Comparison of ENCODE assay signal across 9 cellular contexts in the genomic region with DNA sequence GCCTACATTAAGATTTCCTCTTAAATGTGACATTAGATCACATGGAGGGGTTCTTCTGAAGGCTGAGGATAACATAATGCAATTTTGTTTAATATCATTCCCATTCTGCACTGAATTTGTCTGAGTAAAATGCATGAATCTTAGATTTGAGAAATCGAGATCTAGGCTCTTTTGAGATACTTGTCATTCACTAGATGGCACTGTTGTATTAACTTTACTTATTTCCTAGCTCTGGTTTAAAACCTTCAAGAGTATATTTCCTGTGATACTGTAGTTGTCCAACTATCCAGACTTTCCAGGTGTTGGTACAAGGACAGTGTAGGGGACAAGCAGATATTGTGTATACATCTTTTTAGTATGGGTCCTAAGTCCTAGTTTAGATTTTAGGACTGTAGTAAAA.
DNase-seq lines count a peak whose midpoint lies in the region; ATAC-seq and TF ChIP-seq lines count a peak whose summit lies in the region.
"Had no signal": no experiment of that assay in that cellular context is flagged by ENCODE, and none has a peak within 500 bp of the region (broad histone marks: within the 10 kb centered on the region; RNA-seq: fewer than 3 reads in every experiment).

No MANE protein-coding gene starts in this region.

- no peak overlapping the region for H3K14ac ChIP-seq in H9 (ENCODE audit: insufficient read depth, low read length)

- no peak overlapping the region for H4K8ac ChIP-seq in H9 (replicated peaks; ENCODE audit: insufficient read length, low read depth, low read length)

- H3K18ac ChIP-seq in H9 (ENCODE audit: insufficient read length, low read depth, low read length): no peak overlapping the region

- intact Hi-C loops in MCF 10A (cut with micrococcal nuclease): loop anchor here (2.0 to 5.0 kb wide), 3 partner anchors 59 to 1675 kb away; no protein-coding TSS in a partner anchor

- H3K36me3 Mint-ChIP-seq in H9 (ENCODE audit: insufficient read depth in 1 of 3, low read depth in 3 of 3): no peaks in the 10 kb centered on the region
- no peaks in the 10 kb centered on the region for H3K36me3 Mint-ChIP-seq in MCF 10A (ENCODE audit: insufficient read depth, unreplicated experiment)
- H3K36me3 Mint-ChIP-seq in neural crest cell (ENCODE audit: low read depth): no peaks in the 10 kb centered on the region
- H3K36me3 Mint-ChIP-seq in activated CD4-positive, alpha-beta memory T cell treated with anti-CD3 and anti-CD28 coated beads, Interleukin-2, amount 10 ng/mL, durations not matched to agents 7 days and 5 days (ENCODE audit: low read depth): no peaks in the 10 kb centered on the region

- no peak overlapping the region for H2BK5ac ChIP-seq in H9 (ENCODE audit: insufficient read length, low read length)

- no peaks in the 10 kb centered on the region for H3K4me1 Mint-ChIP-seq in H9
- H3K4me1 Mint-ChIP-seq in MCF 10A (ENCODE audit: insufficient read depth, unreplicated experiment): no peaks in the 10 kb centered on the region
- H3K4me1 Mint-ChIP-seq in neural crest cell: peaks cover 4% of the 10 kb centered on the region
- no peaks in the 10 kb centered on the region for H3K4me1 Mint-ChIP-seq in activated CD4-positive, alpha-beta memory T cell treated with anti-CD3 and anti-CD28 coated beads, Interleukin-2, amount 10 ng/mL, durations not matched to agents 7 days and 5 days
- H3K4me1 Mint-ChIP-seq: activated B cell treated with CpG ODN at 0.5 μM for 24 hours had no signal

- in situ Hi-C loops in ACHN (cut with HindIII; ENCODE audit: low pct_ligation_motif_present, low pct_unique_long_range_greater_than_20kb, low sequenced_read_pairs): no loop called here

- H4K91ac ChIP-seq in H9 (ENCODE audit: insufficient read length, low read depth, low read length): no peak overlapping the region

- H3K4me2 ChIP-seq in H9 (ENCODE audit: insufficient read depth, insufficient read length, low read length): no peak overlapping the region

- H3K27ac ChIP-seq in H9 (ENCODE audit: insufficient read length, low read depth, low read length): no peak overlapping the region

- no peak overlapping the region for H2BK12ac ChIP-seq in H9 (ENCODE audit: insufficient read length, low read depth, low read length)

- no CpG with 5 or more reads among the region's 1 CpG for WGBS in H9 (ENCODE audit: extremely low coverage, insufficient read length, low lambda C conversion rate)

- CTCF ChIA-PET in MCF 10A (lab: Yijun Ruan, JAX): interaction anchor here (0.6 to 2.6 kb wide), 19 partner anchors 10 to 1675 kb away, joined by 3 to 10 read pairs (median 5); no protein-coding TSS in a partner anchor
- CTCF ChIA-PET in activated CD4-positive, alpha-beta memory T cell treated with anti-CD3 and anti-CD28 coated beads, Interleukin-2, amount 10 ng/mL, durations not matched to agents 7 days and 5 days (lab: Charles Lee): no interaction called here

- no peak overlapping the region for H3K56ac ChIP-seq in H9 (ENCODE audit: insufficient read length, low read depth, low read length)

- H2BK15ac ChIP-seq in H9 (ENCODE audit: low read depth, low read length): no peak overlapping the region

- H3K27me3 Mint-ChIP-seq in H9 (ENCODE audit: low read depth) (peaks cover 3% of the 10 kb centered on the region; the same call in 1 of the 2 replicates), MCF 10A (ENCODE audit: insufficient read depth, unreplicated experiment) (peaks cover 21% of the 10 kb centered on the region), neural crest cell (ENCODE audit: low read depth) (no peaks in the 10 kb centered on the region)
- no peaks in the 10 kb centered on the region for H3K27me3 Mint-ChIP-seq in activated CD4-positive, alpha-beta memory T cell treated with anti-CD3 and anti-CD28 coated beads, Interleukin-2, amount 10 ng/mL, durations not matched to agents 7 days and 5 days
- H3K27me3 Mint-ChIP-seq: activated B cell treated with CpG ODN at 0.5 μM for 24 hours had no signal

- no peaks in the 10 kb centered on the region for H3K9me3 ChIP-seq in H9 (ENCODE audit: control insufficient read depth, low read depth, low read length)

- no peak overlapping the region for H3K27ac Mint-ChIP-seq in H9
- no peak overlapping the region for H3K27ac Mint-ChIP-seq in MCF 10A (ENCODE audit: low read depth, unreplicated experiment)
- no peak overlapping the region for H3K27ac Mint-ChIP-seq in neural crest cell (ENCODE audit: unreplicated experiment)
- no peak overlapping the region for H3K27ac Mint-ChIP-seq in activated CD4-positive, alpha-beta memory T cell treated with anti-CD3 and anti-CD28 coated beads, Interleukin-2, amount 10 ng/mL, durations not matched to agents 7 days and 5 days
- H3K27ac Mint-ChIP-seq: activated B cell treated with CpG ODN at 0.5 μM for 24 hours had no signal

- H3K79me1 ChIP-seq in H9 (ENCODE audit: insufficient read depth, low read depth, low read length, poor library complexity, severe bottlenecking): no peaks in the 10 kb centered on the region

- no peaks in the 10 kb centered on the region for H3K27me3 ChIP-seq in H9 (ENCODE audit: insufficient read depth, low read length)

- ATAC-seq in HG03025 (IDR thresholded peaks at IDR 0.05; ENCODE audit: low FRiP score, unreplicated experiment): no peak

- no peaks in the 10 kb centered on the region for H3K79me2 ChIP-seq in H9 (ENCODE audit: insufficient read depth, low read length)

- POLR2A ChIA-PET in MCF 10A (lab: Yijun Ruan, JAX): no interaction called here
- POLR2A ChIA-PET in activated CD4-positive, alpha-beta memory T cell treated with anti-CD3 and anti-CD28 coated beads, Interleukin-2, amount 10 ng/mL, durations not matched to agents 7 days and 5 days (lab: Charles Lee): no interaction called here

- TF ChIP-seq CTCF in H9 (conservative IDR thresholded peaks at IDR 0.05): peak; percentile 73
- TF ChIP-seq CTCF in MCF 10A (IDR thresholded peaks at IDR 0.05; ENCODE audit: unreplicated experiment): peak; percentile 38
- peak; percentile 73 for TF ChIP-seq CTCF in neural crest cell (conservative IDR thresholded peaks at IDR 0.05)

- DNase-seq in ACHN (peak; percentile 39), H9 (no peak), NCI-H345 (lab: John Stamatoyannopoulos, UW) (peak; percentile 28), MCF 10A (ENCODE audit: unreplicated experiment) (peak; percentile 40), neural crest cell (ENCODE audit: low read depth, low spot score) (no peak), ureter (ENCODE audit: low spot score) (no peak)
- DNase-seq in activated CD4-positive, alpha-beta memory T cell treated with anti-CD3 and anti-CD28 coated beads, Interleukin-2, amount 10 ng/mL, durations not matched to agents 7 days and 5 days: no peak
- DNase-seq: activated B cell treated with CpG ODN at 0.5 μM for 24 hours had no signal

- no peak overlapping the region for H2BK120ac ChIP-seq in H9 (ENCODE audit: low read depth, low read length, poor library complexity, severe bottlenecking)

- H3K4me1 ChIP-seq in H9 (ENCODE audit: insufficient read depth, low read length): no peaks in the 10 kb centered on the region

- no peak overlapping the region for H4K5ac ChIP-seq in H9 (ENCODE audit: insufficient read length, low read depth, low read length)

- no peaks in the 10 kb centered on the region for H3K23me2 ChIP-seq in H9 (ENCODE audit: insufficient read length, low read depth, low read length, poor library complexity, severe bottlenecking)

- no peak overlapping the region for H3T11ph ChIP-seq in H9 (ENCODE audit: low read length)

- H3K4me3 Mint-ChIP-seq in H9 (no peak overlapping the region), MCF 10A (ENCODE audit: unreplicated experiment) (no peak overlapping the region), neural crest cell (no peak overlapping the region)
- H3K4me3 Mint-ChIP-seq in activated CD4-positive, alpha-beta memory T cell treated with anti-CD3 and anti-CD28 coated beads, Interleukin-2, amount 10 ng/mL, durations not matched to agents 7 days and 5 days: no peak overlapping the region
- H3K4me3 Mint-ChIP-seq: activated B cell treated with CpG ODN at 0.5 μM for 24 hours had no signal

- no peak overlapping the region for H2BK20ac ChIP-seq in H9 (ENCODE audit: low read depth, low read length, poor library complexity, severe bottlenecking)

- H2AK5ac ChIP-seq in H9 (ENCODE audit: insufficient read length, low read length): no peak overlapping the region

- H3K4ac ChIP-seq in H9 (ENCODE audit: low read depth, low read length): no peak overlapping the region

- H4K20me1 ChIP-seq in H9 (ENCODE audit: control insufficient read depth, insufficient read depth, insufficient read length): no peaks in the 10 kb centered on the region

- no TSS peak for BruUV-seq in MCF 10A (replicated peaks; lab: Mats Ljungman, UMichigan)

- H3K9ac ChIP-seq in H9 (ENCODE audit: extremely low read depth, insufficient read length, low read length): no peak overlapping the region

- no peak overlapping the region for H3K23ac ChIP-seq in H9 (ENCODE audit: insufficient read length, low read depth, low read length)

- 0 out of 5 replicates have a peak, but pooled peaks cover 0 to 3% of the 10 kb centered on the region in 2 experiments for H3K9me3 Mint-ChIP-seq in H9
- no peaks in the 10 kb centered on the region for H3K9me3 Mint-ChIP-seq in MCF 10A (ENCODE audit: unreplicated experiment)
- no peaks in the 10 kb centered on the region for H3K9me3 Mint-ChIP-seq in neural crest cell
- H3K9me3 Mint-ChIP-seq in activated CD4-positive, alpha-beta memory T cell treated with anti-CD3 and anti-CD28 coated beads, Interleukin-2, amount 10 ng/mL, durations not matched to agents 7 days and 5 days: no peaks in the 10 kb centered on the region
- H3K9me3 Mint-ChIP-seq: activated B cell treated with CpG ODN at 0.5 μM for 24 hours had no signal

- H2AFZ ChIP-seq in H9 (ENCODE audit: low read length): no peak overlapping the region

Comparison
In these comparisons a context has a peak if more than half of its experiments do, and no peak if none do; other contexts are left out.
1. DNase-seq: peak in ACHN (single experiment), NCI-H345 (single experiment) and MCF 10A (single experiment); none in H9 (single experiment), neural crest cell (single experiment), activated CD4-positive, alpha-beta memory T cell treated with anti-CD3 and anti-CD28 coated beads, Interleukin-2, amount 10 ng/mL, durations not matched to agents 7 days and 5 days (single experiment) and ureter (single experiment).
2. Peak in every context shown above with its lines, with median percentiles within 50 percentile points of each other: CTCF ChIP-seq.